ENCODE assay signal across 18 cellular contexts in the genomic region with DNA sequence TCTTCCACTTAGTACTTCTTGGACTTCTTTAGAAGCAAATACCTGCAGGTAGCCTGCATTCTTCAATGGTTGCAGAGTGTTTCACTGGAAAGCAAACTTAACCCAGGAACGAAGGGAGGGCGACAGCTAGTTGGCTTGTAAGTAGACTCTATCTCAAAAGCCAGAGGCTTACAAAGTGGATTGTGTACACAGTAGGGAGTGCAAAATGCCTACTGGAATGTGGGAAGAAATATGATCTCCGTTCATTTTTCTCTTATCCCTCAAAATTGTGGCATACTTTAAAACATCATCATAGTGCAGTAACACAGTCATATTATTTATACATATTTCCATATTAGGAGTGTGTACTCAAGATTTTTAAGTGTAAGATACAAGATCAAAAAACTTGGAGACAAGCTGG.
DNase-seq lines count a peak whose midpoint lies in the region; ATAC-seq and TF ChIP-seq lines count a peak whose summit lies in the region.
"Had no signal": no experiment of that assay in that cellular context is flagged by ENCODE, and none has a peak within 500 bp of the region (broad histone marks: within the 10 kb centered on the region; RNA-seq: fewer than 3 reads in every experiment).

No MANE protein-coding gene starts in this region.

- H3K9me3 Mint-ChIP-seq in T-cell (peaks cover 0 to 6% (median 3%) of the 10 kb centered on the region in 3 donors), chondrocyte (ENCODE audit: low read depth) (peaks cover 17% of the 10 kb centered on the region)
- H3K9me3 Mint-ChIP-seq: CD4-positive, alpha-beta T cell had no signal

- H3K9me1 ChIP-seq in IMR-90 (ENCODE audit: insufficient read depth, low read length), result peaks cover 2% of the 10 kb centered on the region; the same call in 1 of the 2 replicates

- H3K9me3 ChIP-seq in BLaER1 treated with 17β-estradiol and CSF1 and Interleukin-3, amounts not matched to agents 10 nM and 100 nM (replicated peaks in 1 of 11), result peaks cover 0 to 18% (median 14%) of the 10 kb centered on the region in 11 experiments; a peak in 19 of 22 replicates
- H3K9me3 ChIP-seq in IMR-90 (ENCODE audit: control insufficient read depth, insufficient read depth, low read length), result peaks cover 2% of the 10 kb centered on the region; the same call in 1 of the 2 replicates
- no peaks in the 10 kb centered on the region for H3K9me3 ChIP-seq in PC-3 (ENCODE audit: low read length)
- H3K9me3 ChIP-seq in mammary epithelial cell (replicated peaks; ENCODE audit: insufficient read depth, low read length), result peaks cover 3% of the 10 kb centered on the region

- no peak overlapping the region for H3K4ac ChIP-seq in IMR-90 (ENCODE audit: low read depth, low read length)

- H2AFZ ChIP-seq in IMR-90 (replicated peaks; ENCODE audit: low read length, poor library complexity) (no peak overlapping the region), PC-3 (ENCODE audit: low read length) (no peak overlapping the region), mammary epithelial cell (ENCODE audit: low read depth, low read length) (no peak overlapping the region)

- no peak overlapping the region for H3K4me3 ChIP-seq in BLaER1 treated with 17β-estradiol and CSF1 and Interleukin-3, amounts not matched to agents 10 nM and 100 nM
- no peak overlapping the region for H3K4me3 ChIP-seq in IMR-90 (ENCODE audit: insufficient read depth, low read depth, low read length)
- no peak overlapping the region for H3K4me3 ChIP-seq in PC-3 (ENCODE audit: low read length)
- H3K4me3 ChIP-seq in mammary epithelial cell (replicated peaks in 1 of 3; ENCODE audit: insufficient read depth in 1 of 3, low read depth in 2 of 3, low read length in 3 of 3), result no peak overlapping the region
- H3K4me3 ChIP-seq: GM12878, K562 had no signal

- H3K79me2 ChIP-seq in PC-3 (ENCODE audit: low read length) (no peaks in the 10 kb centered on the region), mammary epithelial cell (ENCODE audit: insufficient read depth, low read length) (no peaks in the 10 kb centered on the region)

- no peaks in the 10 kb centered on the region for H3K27me3 ChIP-seq in BLaER1 treated with 17β-estradiol and CSF1 and Interleukin-3, amounts not matched to agents 10 nM and 100 nM
- H3K27me3 ChIP-seq in IMR-90 (ENCODE audit: control insufficient read depth, insufficient read depth, low read length) (no peaks in the 10 kb centered on the region), PC-3 (ENCODE audit: low read length) (no peaks in the 10 kb centered on the region), mammary epithelial cell (ENCODE audit: insufficient read depth, low read length) (no peaks in the 10 kb centered on the region)

- 100% methylated on average over 2 of the region's 3 CpGs; no CpG with 5 or more reads in 1 of the 2 experiments for WGBS in IMR-90 (ENCODE audit: extremely low coverage in 2 of 2, insufficient read length in 1 of 2), 2 experiments
- 100% methylated on average over 3 of the region's 3 CpGs for WGBS in mammary epithelial cell (ENCODE audit: low coverage, missing lambda C conversion rate)

- TF ChIP-seq RAD21 in IMR-90 (IDR thresholded peaks at IDR 0.05; ENCODE audit: low read length), result no peak

- peaks cover 0 to 10% of the 10 kb centered on the region in 2 donors for H3K27me3 Mint-ChIP-seq in T-cell
- no peaks in the 10 kb centered on the region for H3K27me3 Mint-ChIP-seq in chondrocyte (ENCODE audit: low read depth)
- H3K27me3 Mint-ChIP-seq: CD4-positive, alpha-beta T cell had no signal

- no peaks in the 10 kb centered on the region; a peak in 1 of 4 replicates for H3K79me1 ChIP-seq in IMR-90 (ENCODE audit: low read depth in 1 of 2, low read length in 2 of 2)

- ATAC-seq in IMR-90 (ENCODE audit: low read depth) (peak; percentile 41), PC-3 (no peak), T-cell (replicated peaks in 1 of 4) (no peak)
- ATAC-seq: GM12878, K562 had no signal

- CTCF ChIA-PET in IMR-90 (lab: Yijun Ruan, JAX) (no interaction called here), PC-3 (lab: Charles Lee) (no interaction called here), T-cell (lab: Charles Lee) (no interaction called here), mammary epithelial cell (lab: Charles Lee; ENCODE audit: low non-redundant PET) (no interaction called here)

- no peak overlapping the region for H3K18ac ChIP-seq in IMR-90 (ENCODE audit: low read depth, low read length)

- H3K36me3 Mint-ChIP-seq in T-cell (peaks cover 4% of the 10 kb centered on the region), chondrocyte (ENCODE audit: low read depth) (peaks cover 10% of the 10 kb centered on the region)

- H3K14ac ChIP-seq in IMR-90 (replicated peaks; ENCODE audit: low read depth, low read length), result 0 out of 2 replicates have a peak overlapping the region, but pooled peaks have one; percentile 34

- H3K4me3 Mint-ChIP-seq in T-cell, result no peak overlapping the region
- H3K4me3 Mint-ChIP-seq in chondrocyte (ENCODE audit: unreplicated experiment), result no peak overlapping the region
- H3K4me3 Mint-ChIP-seq: B cell; CD4-positive, alpha-beta T cell; H9 had no signal

- no peak overlapping the region for H3K27ac Mint-ChIP-seq in T-cell
- no peak overlapping the region for H3K27ac Mint-ChIP-seq in chondrocyte (ENCODE audit: unreplicated experiment)
- H3K27ac Mint-ChIP-seq: B cell; CD4-positive, alpha-beta T cell; H9 had no signal

- intact Hi-C loops in IMR-90 (cut with micrococcal nuclease) (no loop called here), PC-3 (cut with micrococcal nuclease) (no loop called here), mammary epithelial cell (cut with micrococcal nuclease) (loop anchor here (10.0 kb wide), 1 partner anchor 323 kb away; no protein-coding TSS in a partner anchor)

- DNase-seq in IMR-90, result peak; percentile 28
- DNase-seq in PC-3, result peak; percentile 5
- peak; percentile 36 for DNase-seq in iris pigment epithelial cell (ENCODE audit: low read depth)
- no peak for DNase-seq in T-cell
- DNase-seq in GM10266 (ENCODE audit: extremely low spot score), result no peak
- DNase-seq in chondrocyte (ENCODE audit: low spot score), result no peak
- DNase-seq in mammary epithelial cell, result no peak
- DNase-seq: 8988T; Caco-2; CD4-positive, alpha-beta T cell; GF-D8; H9; Karpas-422 had no signal

- H2BK20ac ChIP-seq in IMR-90 (ENCODE audit: low read depth, low read length), result no peak overlapping the region

- dilution Hi-C loops in IMR-90 (cut with HindIII; ENCODE audit: low sequenced_read_pairs, unreplicated experiment) (no loop called here), mammary epithelial cell (cut with HindIII; ENCODE audit: low sequenced_read_pairs) (no loop called here)

- no peak overlapping the region for H2AK9ac ChIP-seq in IMR-90 (replicated peaks; ENCODE audit: low read depth, low read length, poor library complexity)

- H3K4me1 ChIP-seq in BLaER1 treated with 17β-estradiol and CSF1 and Interleukin-3, amounts not matched to agents 10 nM and 100 nM, result peaks cover 60 to 82% (median 75%) of the 10 kb centered on the region in 10 experiments
- H3K4me1 ChIP-seq in IMR-90 (ENCODE audit: control insufficient read depth, insufficient read depth, low read length) (peaks cover 5% of the 10 kb centered on the region; the same call in 1 of the 2 replicates), PC-3 (ENCODE audit: insufficient read depth, low read length) (no peaks in the 10 kb centered on the region), mammary epithelial cell (ENCODE audit: insufficient read depth, low read length) (no peaks in the 10 kb centered on the region)

- H3K23ac ChIP-seq in IMR-90 (ENCODE audit: low read depth, low read length), result no peak overlapping the region

- no peaks in the 10 kb centered on the region for H3K9me2 ChIP-seq in PC-3 (replicated peaks; ENCODE audit: low read length)

- no peaks in the 10 kb centered on the region for H3F3A ChIP-seq in PC-3 (ENCODE audit: low read length, unreplicated experiment)

- no peak overlapping the region for H2BK5ac ChIP-seq in IMR-90 (ENCODE audit: low read depth, low read length, poor library complexity, severe bottlenecking)

- H4K91ac ChIP-seq in IMR-90 (ENCODE audit: insufficient read depth, low read depth, low read length), result no peak overlapping the region

- H2BK15ac ChIP-seq in IMR-90 (ENCODE audit: low read depth, low read length), result no peak overlapping the region

- H3K56ac ChIP-seq in IMR-90 (ENCODE audit: extremely low read depth, insufficient read depth, low read length), result no peak overlapping the region

- H3K4me1 Mint-ChIP-seq in T-cell, result peaks cover 11 to 19% (median 12%) of the 10 kb centered on the region in 3 donors
- peaks cover 5% of the 10 kb centered on the region for H3K4me1 Mint-ChIP-seq in chondrocyte (ENCODE audit: low read depth)

- peak overlapping the region in 7 of 11 experiments; percentile 17 to 83 (median 70); a peak in 9 of 22 replicates for H3K4me2 ChIP-seq in BLaER1 treated with 17β-estradiol and CSF1 and Interleukin-3, amounts not matched to agents 10 nM and 100 nM
- H3K4me2 ChIP-seq in IMR-90 (ENCODE audit: low read depth, low read length), result no peak overlapping the region
- no peak overlapping the region for H3K4me2 ChIP-seq in PC-3 (ENCODE audit: low read length)
- H3K4me2 ChIP-seq in mammary epithelial cell (ENCODE audit: insufficient read depth, low read depth, low read length), result no peak overlapping the region

- H3K9ac ChIP-seq in BLaER1 treated with 17β-estradiol and CSF1 and Interleukin-3, amounts not matched to agents 10 nM and 100 nM, result no peak overlapping the region
- no peak overlapping the region for H3K9ac ChIP-seq in IMR-90 (ENCODE audit: low read depth, low read length)
- no peak overlapping the region for H3K9ac ChIP-seq in PC-3 (ENCODE audit: low read length)
- H3K9ac ChIP-seq in mammary epithelial cell (ENCODE audit: insufficient read depth, low read length), result no peak overlapping the region

- BruUV-seq in IMR-90 (replicated peaks; lab: Mats Ljungman, UMichigan) (no TSS peak), PC-3 (replicated peaks; lab: Mats Ljungman, UMichigan) (no TSS peak), mammary epithelial cell (replicated peaks; lab: Mats Ljungman, UMichigan) (no TSS peak)

- H4K20me1 ChIP-seq in BLaER1 treated with 17β-estradiol and CSF1 and Interleukin-3, amounts not matched to agents 10 nM and 100 nM, result no peaks in the 10 kb centered on the region
- no peaks in the 10 kb centered on the region for H4K20me1 ChIP-seq in IMR-90 (ENCODE audit: insufficient read depth, low read length)
- no peaks in the 10 kb centered on the region for H4K20me1 ChIP-seq in PC-3 (ENCODE audit: low read length)
- H4K20me1 ChIP-seq in mammary epithelial cell (ENCODE audit: insufficient read depth, low read length), result no peaks in the 10 kb centered on the region

- POLR2A ChIA-PET in IMR-90 (lab: Charles Lee; ENCODE audit: unreplicated experiment), result no interaction called here
- POLR2A ChIA-PET in PC-3 (lab: Charles Lee; ENCODE audit: unreplicated experiment), result no interaction called here
- POLR2A ChIA-PET in T-cell (lab: Charles Lee), result no interaction called here

- in situ Hi-C loops in IMR-90 (cut with MboI; ENCODE audit: low sequenced_read_pairs) (no loop called here), mammary epithelial cell (cut with MboI; ENCODE audit: low sequenced_read_pairs in 2 of 2) (no loop called here)

- no peak overlapping the region for H2AK5ac ChIP-seq in IMR-90 (ENCODE audit: low read depth, low read length)

- no peak overlapping the region for H4K8ac ChIP-seq in IMR-90 (ENCODE audit: low read depth in 2 of 2, low read length in 2 of 2)

- peak overlapping the region in 2 of 11 experiments; percentile 2 to 6; a peak in 1 of 22 replicates for H3K27ac ChIP-seq in BLaER1 treated with 17β-estradiol and CSF1 and Interleukin-3, amounts not matched to agents 10 nM and 100 nM
- H3K27ac ChIP-seq in IMR-90 (ENCODE audit: insufficient read depth, low read length) (no peak overlapping the region), PC-3 (ENCODE audit: low read length) (no peak overlapping the region), mammary epithelial cell (ENCODE audit: insufficient read depth, low read depth, low read length) (no peak overlapping the region)
- H3K27ac ChIP-seq: C4-2B had no signal

- no peak overlapping the region for H4K5ac ChIP-seq in IMR-90 (ENCODE audit: low read depth, low read length)

- H3K36me3 ChIP-seq in BLaER1 treated with 17β-estradiol and CSF1 and Interleukin-3, amounts not matched to agents 10 nM and 100 nM, result peaks cover 0 to 11% (median 8%) of the 10 kb centered on the region in 11 experiments; a peak in 13 of 22 replicates
- H3K36me3 ChIP-seq in IMR-90 (ENCODE audit: control insufficient read depth, insufficient read depth, low read length) (no peaks in the 10 kb centered on the region), PC-3 (ENCODE audit: low read depth, low read length) (no peaks in the 10 kb centered on the region), mammary epithelial cell (ENCODE audit: insufficient read depth, low read length) (no peaks in the 10 kb centered on the region)

- no peak for TF ChIP-seq POLR2A in IMR-90 (IDR thresholded peaks at IDR 0.05; ENCODE audit: low read depth, low read length)

- H2BK120ac ChIP-seq in IMR-90 (ENCODE audit: low read depth, low read length), result no peak overlapping the region

- TF ChIP-seq CTCF in IMR-90 (conservative IDR thresholded peaks at IDR 0.05; ENCODE audit: low read depth, low read length) (no peak), PC-3 (conservative IDR thresholded peaks at IDR 0.05; ENCODE audit: low read depth, low read length) (no peak), GM10266 (IDR thresholded peaks at IDR 0.05; ENCODE audit: control insufficient read depth, insufficient read depth, low read depth, missing control alignments) (no peak), chondrocyte (IDR thresholded peaks at IDR 0.05) (no peak), mammary epithelial cell (conservative IDR thresholded peaks at IDR 0.05 in 1 of 2, IDR thresholded peaks at IDR 0.05 in 1 of 2; ENCODE audit: extremely low read depth in 1 of 2, insufficient read depth in 1 of 2, low read depth in 1 of 2, low read length in 2 of 2) (no peak)

Comparison
In these comparisons a context has a peak if more than half of its experiments do, and no peak if none do; other contexts are left out.
1. H3K4me2 ChIP-seq: peak in BLaER1 treated with 17β-estradiol and CSF1 and Interleukin-3, amounts not matched to agents 10 nM and 100 nM (7 of 11); none in IMR-90 (single experiment), PC-3 (single experiment) and mammary epithelial cell (single experiment).
2. DNase-seq: peak in IMR-90 (single experiment), PC-3 (single experiment) and iris pigment epithelial cell (single experiment); none in T-cell (0 of 34), GM10266 (single experiment), chondrocyte (single experiment) and mammary epithelial cell (single experiment).